ENCODE assay signal across 23 cellular contexts in the genomic region with DNA sequence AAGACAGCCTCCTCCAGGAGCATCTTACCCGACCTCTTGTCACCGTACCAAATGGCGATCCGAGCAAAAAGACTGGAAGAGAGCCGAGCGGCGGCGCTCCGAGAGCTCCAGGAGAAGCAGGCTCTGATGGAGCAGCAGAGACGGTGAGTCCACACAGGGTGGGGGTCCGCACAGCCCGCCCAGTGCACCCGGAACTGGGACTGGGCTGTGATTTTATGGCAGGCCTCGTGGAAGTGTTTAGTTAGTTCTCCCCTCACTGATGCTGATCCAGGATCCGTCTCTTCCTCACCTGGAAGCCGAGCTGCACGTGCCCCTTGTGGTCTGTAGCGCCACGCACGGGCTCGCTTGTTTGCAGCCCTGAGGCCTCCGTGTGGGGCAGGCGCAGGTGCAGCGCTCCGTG. TPM values are rescaled to one million over a fixed set of nuclear protein-coding genes. Genes with fewer than 3 reads are reported as not detected.
A peak's percentile ranks its signal among the peaks of the same experiment; 100 is the strongest.
DNase-seq lines count a peak whose midpoint lies in the region; ATAC-seq, FAIRE-seq and TF ChIP-seq lines count a peak whose summit lies in the region.
"Had no signal": no experiment of that assay in that cellular context is flagged by ENCODE, and none has a peak within 500 bp of the region (broad histone marks: within the 10 kb centered on the region; RNA-seq: fewer than 3 reads in every experiment).

No MANE protein-coding gene starts in this region.

- no peak for TF ChIP-seq CTCF in GM23338 (conservative IDR thresholded peaks at IDR 0.05; ENCODE audit: low read depth in 2 of 2)
- peak in 1 of 3 experiments; percentile 17; a peak in 1 of 4 replicates for TF ChIP-seq CTCF in H1 (IDR thresholded peaks at IDR 0.05; ENCODE audit: control extremely low read depth in 1 of 3, insufficient read depth in 1 of 3, low read depth in 1 of 3, low read length in 3 of 3)
- no peak for TF ChIP-seq CTCF in sigmoid colon (IDR thresholded peaks at IDR 0.05)
- TF ChIP-seq CTCF in RWPE1 (conservative IDR thresholded peaks at IDR 0.05; ENCODE audit: low read depth) = no peak

- no peak overlapping the region for H2BK5ac ChIP-seq in H1 (ENCODE audit: low read depth, low read length)

- H4K5ac ChIP-seq in H1 (ENCODE audit: insufficient read length, low read depth, low read length) = no peak overlapping the region

- no peaks in the 10 kb centered on the region for H3K27me3 ChIP-seq in GM23338 (ENCODE audit: insufficient read depth)
- peaks cover 0 to 2% (median 1%) of the 10 kb centered on the region in 4 experiments; a peak in 1 of 7 replicates for H3K27me3 ChIP-seq in H1 (replicated peaks in 1 of 4; ENCODE audit: control insufficient read depth in 3 of 4, extremely low read depth in 1 of 4, insufficient read depth in 3 of 4, low read length in 3 of 4)
- no peaks in the 10 kb centered on the region for H3K27me3 ChIP-seq in sigmoid colon
- H3K27me3 ChIP-seq: BLaER1, Peyer's patch, SJSA1 had no signal

- no peaks in the 10 kb centered on the region for H3F3A ChIP-seq in GM23338 (replicated peaks; ENCODE audit: low read depth)

- H4K20me1 ChIP-seq in GM23338 (replicated peaks; ENCODE audit: insufficient read depth) = no peaks in the 10 kb centered on the region
- H4K20me1 ChIP-seq in H1 (replicated peaks in 1 of 2; ENCODE audit: control insufficient read depth in 1 of 2, insufficient read depth in 2 of 2, low read length in 2 of 2) = no peaks in the 10 kb centered on the region
- H4K20me1 ChIP-seq: BLaER1 had no signal

- no peak for TF ChIP-seq RAD21 in H1 (IDR thresholded peaks at IDR 0.05 in 1 of 2, conservative IDR thresholded peaks at IDR 0.05 in 1 of 2; ENCODE audit: low read depth in 2 of 2, low read length in 2 of 2)

- H3K4me2 ChIP-seq in GM23338 = no peak overlapping the region
- H3K4me2 ChIP-seq in H1 (ENCODE audit: insufficient read depth in 1 of 2, low read depth in 2 of 2, low read length in 2 of 2) = no peak overlapping the region; a peak in 1 of 4 replicates
- H3K4me2 ChIP-seq: BLaER1 had no signal

- no peaks in the 10 kb centered on the region; the same call in 2 of the 3 replicates for H3K36me3 Mint-ChIP-seq in GM23338 (ENCODE audit: low read depth)

- TF ChIP-seq POLR2A in H1 (IDR thresholded peaks at IDR 0.05; ENCODE audit: control extremely low read depth in 1 of 2, low read depth in 2 of 2, low read length in 2 of 2) = no peak
- TF ChIP-seq POLR2A in sigmoid colon (IDR thresholded peaks at IDR 0.05) = no peak

- H2AK5ac ChIP-seq in H1 (ENCODE audit: low read depth, low read length) = no peak overlapping the region

- intact Hi-C loops in sigmoid colon (cut with DNase I) = no loop called here

- H3K9ac ChIP-seq in H1 (replicated peaks in 1 of 4; ENCODE audit: extremely low read depth in 1 of 4, low read depth in 3 of 4, low read length in 3 of 4) = no peak overlapping the region
- H3K9ac ChIP-seq: BLaER1 had no signal

- H3K23ac ChIP-seq in H1 (ENCODE audit: insufficient read length) = no peak overlapping the region

- no peak overlapping the region for H3K56ac ChIP-seq in H1 (replicated peaks; ENCODE audit: insufficient read length, low read depth, low read length)

- H3K4ac ChIP-seq in H1 (replicated peaks; ENCODE audit: insufficient read length, low read depth, low read length) = no peak overlapping the region

- no peaks in the 10 kb centered on the region for H3K9me3 Mint-ChIP-seq in GM23338
- H3K9me3 Mint-ChIP-seq: CD4-positive, alpha-beta memory T cell had no signal

- H3K79me2 ChIP-seq in GM23338 (replicated peaks; ENCODE audit: insufficient read depth) (no peaks in the 10 kb centered on the region), H1 (ENCODE audit: control insufficient read depth in 1 of 2, insufficient read depth in 2 of 2, low read length in 2 of 2) (no peaks in the 10 kb centered on the region)

- peak; percentile 80 for DNase-seq in COLO668 (lab: John Stamatoyannopoulos, UW; ENCODE audit: unreplicated experiment)
- no peak for DNase-seq in GM23338 (ENCODE audit: low spot score)
- DNase-seq in H1 (ENCODE audit: low read depth in 1 of 2, low spot score in 2 of 2) = no peak
- peak; percentile 29 for DNase-seq in sigmoid colon
- DNase-seq in hypothalamus (lab: John Stamatoyannopoulos, UW) = no peak
- no peak for DNase-seq in NCI-H510A (lab: John Stamatoyannopoulos, UW)
- no peak for DNase-seq in RWPE1 (ENCODE audit: low spot score)
- DNase-seq: CD4-positive, alpha-beta memory T cell; GF-D8; KBM-7; NCI-H1092 treated with DMSO at 0.1 percent for 48 hours; NCI-H146; NCI-H2029; NCI-H226; NCI-H524; NCI-H82 had no signal

- no peaks in the 10 kb centered on the region for H3K4me1 ChIP-seq in GM23338 (ENCODE audit: insufficient read depth)
- H3K4me1 ChIP-seq in H1 (replicated peaks in 1 of 4; ENCODE audit: control insufficient read depth in 3 of 4, insufficient read depth in 4 of 4, low read length in 3 of 4) = 0 out of 7 replicates have a peak, but pooled peaks cover 0 to 3% (median 0%) of the 10 kb centered on the region in 4 experiments
- no peaks in the 10 kb centered on the region for H3K4me1 ChIP-seq in sigmoid colon
- H3K4me1 ChIP-seq: Peyer's patch, SJSA1 had no signal

- H4K8ac ChIP-seq in H1 (ENCODE audit: extremely low read depth, insufficient read depth, low read length) = no peak overlapping the region

- H3K9me3 ChIP-seq in H1 (ENCODE audit: insufficient read depth in 2 of 2, low read depth in 1 of 2, low read length in 1 of 2) (no peaks in the 10 kb centered on the region), sigmoid colon (no peaks in the 10 kb centered on the region)
- H3K9me3 ChIP-seq: BLaER1, Peyer's patch, SJSA1 had no signal

- H3K9me2 ChIP-seq in GM23338 (ENCODE audit: insufficient read depth) = no peaks in the 10 kb centered on the region

- no peak overlapping the region for H3K18ac ChIP-seq in H1 (ENCODE audit: extremely low read depth, low read length)

- H2BK15ac ChIP-seq in H1 (ENCODE audit: low read length) = no peak overlapping the region

- ATAC-seq in GM23338 = peak; percentile 9; the same call in 1 of the 3 replicates
- no peak for ATAC-seq in HG03025 (IDR thresholded peaks at IDR 0.05; ENCODE audit: low FRiP score, unreplicated experiment)
- ATAC-seq: Right ventricle myocardium inferior had no signal

- H3K79me1 ChIP-seq in H1 (ENCODE audit: low read depth, low read length) = no peaks in the 10 kb centered on the region

- TF ChIP-seq EP300 in H1 (IDR thresholded peaks at IDR 0.05; ENCODE audit: borderline replicate concordance in 1 of 2, low read depth in 2 of 2, low read length in 2 of 2) (no peak), sigmoid colon (IDR thresholded peaks at IDR 0.05) (no peak)

- no peak overlapping the region for H3K27ac Mint-ChIP-seq in GM23338
- H3K27ac Mint-ChIP-seq: CD4-positive, alpha-beta memory T cell had no signal

- H2BK12ac ChIP-seq in H1 (ENCODE audit: low read depth, low read length) = no peak overlapping the region

- 75% methylated on average over 23 of the region's 25 CpGs; no CpG with 5 or more reads in 1 of the 2 experiments for WGBS in H1 (ENCODE audit: extremely low coverage in 1 of 2, insufficient coverage in 1 of 2, insufficient read length in 1 of 2, insufficient replicate concordance in 2 of 2, low coverage in 1 of 2, low lambda C conversion rate in 2 of 2, missing lambda C conversion rate in 1 of 2), 2 experiments
- 90 to 91% methylated on average over 25 of the region's 25 CpGs for WGBS in sigmoid colon, 2 donors

- CTCF ChIA-PET in H1 (lab: Charles Lee; ENCODE audit: partially characterized antibody) = interaction anchor here (0.8 to 5.0 kb wide), 21 partner anchors 9 to 170 kb away, joined by 3 to 54 read pairs (median 4); a partner anchor contains a TSS
- CTCF ChIA-PET in RWPE1 (lab: Yijun Ruan, JAX) = interaction anchor here (0.7 to 0.8 kb wide), 2 partner anchors 11 to 129 kb away, joined by 4 read pairs; no protein-coding TSS in a partner anchor

- peaks cover 9% of the 10 kb centered on the region for H3K4me1 Mint-ChIP-seq in GM23338

- no peak overlapping the region for H2BK120ac ChIP-seq in H1 (replicated peaks; ENCODE audit: low read depth, low read length)

- no peak overlapping the region for H3K27ac ChIP-seq in GM23338 (ENCODE audit: low read depth)
- H3K27ac ChIP-seq in H1 (ENCODE audit: low read depth, low read length) = no peak overlapping the region
- no peak overlapping the region for H3K27ac ChIP-seq in sigmoid colon
- no peak overlapping the region for H3K27ac ChIP-seq in RWPE1
- H3K27ac ChIP-seq: BLaER1, Peyer's patch, SJSA1 had no signal

- no peaks in the 10 kb centered on the region for H3K23me2 ChIP-seq in H1 (ENCODE audit: low read depth, low read length)

- no peak overlapping the region for H3K14ac ChIP-seq in H1 (ENCODE audit: insufficient read length)

- H3K4me3 Mint-ChIP-seq in GM23338 = no peak overlapping the region; the same call in 2 of the 3 replicates
- H3K4me3 Mint-ChIP-seq: CD4-positive, alpha-beta memory T cell had no signal

- POLR2A ChIA-PET in H1 (lab: Charles Lee; ENCODE audit: partially characterized antibody) = no interaction called here
- POLR2A ChIA-PET in RWPE1 (lab: Yijun Ruan, JAX; ENCODE audit: low non-redundant PET) = no interaction called here

- no peak for FAIRE-seq in H1 (lab: Jason Lieb, UNC)
- FAIRE-seq: GM19239, H54 had no signal

- H3K36me3 ChIP-seq in GM23338 (ENCODE audit: insufficient read depth) (no peaks in the 10 kb centered on the region), H1 (ENCODE audit: control insufficient read depth in 2 of 4, insufficient read depth in 4 of 4, low read length in 3 of 4) (no peaks in the 10 kb centered on the region), sigmoid colon (peaks cover 0 to 21% (median 0%) of the 10 kb centered on the region in 4 donors)
- H3K36me3 ChIP-seq: Peyer's patch, SJSA1 had no signal

- no peak overlapping the region for H2AFZ ChIP-seq in GM23338
- no peak overlapping the region for H2AFZ ChIP-seq in H1 (ENCODE audit: low read length)

- H3K4me3 ChIP-seq in GM23338 = no peak overlapping the region
- no peak overlapping the region for H3K4me3 ChIP-seq in H1 (ENCODE audit: extremely low read depth in 1 of 4, insufficient read depth in 2 of 4, low read depth in 3 of 4, low read length in 4 of 4)
- H3K4me3 ChIP-seq in sigmoid colon = no peak overlapping the region
- H3K4me3 ChIP-seq: BLaER1, Peyer's patch, SJSA1 had no signal

- H3K27me3 Mint-ChIP-seq in GM23338 (ENCODE audit: insufficient read depth, low read depth, poor library complexity) = peaks cover 15% of the 10 kb centered on the region
- H3K27me3 Mint-ChIP-seq: CD4-positive, alpha-beta memory T cell had no signal

- H2BK20ac ChIP-seq in H1 (ENCODE audit: low read length) = no peak overlapping the region

- H4K91ac ChIP-seq in H1 (replicated peaks; ENCODE audit: insufficient read length, low read length) = no peak overlapping the region

RNA-seq across cellular contexts. Expression of a gene that starts 19.6 kb away (rescaled TPM):
- 3.1 and 3.5 TPM in 2 replicates for total RNA-seq in GM23338 (2014; rRNA removed; shearing (Covaris generic))
- polyA plus RNA-seq in GM23338 (2016; fragmentation: Nextera tagmentation; extraction: Ambion mirVana) (2.2 and 2.9 TPM in 2 replicates), H1 (2011; rRNA removed) (1.2 and 2.0 TPM in 2 replicates), sigmoid colon (1 to 10 TPM; 1.4 to 6.2 (median 1.8) TPM)
- 3.8 and 4.3 TPM in 2 replicates for total RNA-seq in H1 (2021; fragmentation: NEBNext Ultra II Directional; extraction: Animal tissue kit (Norgen Biotek cat#: 25700))
- polyA plus RNA-seq in H1 (2011; cell fraction: cytosol; rRNA removed) = 3.1 TPM
- polyA plus RNA-seq in H1 (2011; cell fraction: nucleus; rRNA removed) = 8.2 TPM
- polyA plus RNA-seq in H1 (2012, experiment 1 of 2) = 2.8 to 4.0 TPM (median 2.9 TPM) in 4 replicates
- 1.7 TPM for polyA plus RNA-seq in H1 (2012, experiment 2 of 2)
- polyA plus RNA-seq in H1 (2013, experiment 1 of 2) = 3.6 TPM
- polyA plus RNA-seq in H1 (2013, experiment 2 of 2) = 2.5 TPM
- polyA minus RNA-seq in H1 (2011; rRNA and poly(A)+ RNA removed) = 1.1 and 1.6 TPM in 2 replicates
- 0.88 TPM for polyA minus RNA-seq in H1 (2011; cell fraction: cytosol; rRNA and poly(A)+ RNA removed)
- polyA minus RNA-seq in H1 (2011; cell fraction: nucleus; rRNA and poly(A)+ RNA removed) = 4.0 TPM
- total RNA-seq in sigmoid colon = 10 to 100 TPM in 1 of 4 donors, 1 to 10 TPM in 3; 6.1 to 15.5 (median 8.1) TPM

RNA-seq across cellular contexts. Expression of a gene that starts 43.9 kb away (rescaled TPM):
- 8.0 and 10.2 TPM in 2 replicates for total RNA-seq in GM23338 (2014; rRNA removed; shearing (Covaris generic))
- polyA plus RNA-seq in GM23338 (2016; fragmentation: Nextera tagmentation; extraction: Ambion mirVana) (20.5 and 24.1 TPM in 2 replicates), H1 (2011; rRNA removed) (10.6 and 18.1 TPM in 2 replicates), sigmoid colon (10 to 100 TPM; 10.4 to 12.8 (median 12.6) TPM)
- 15.6 and 17.3 TPM in 2 replicates for total RNA-seq in H1 (2021; fragmentation: NEBNext Ultra II Directional; extraction: Animal tissue kit (Norgen Biotek cat#: 25700))
- 19.9 TPM for polyA plus RNA-seq in H1 (2011; cell fraction: cytosol; rRNA removed)
- polyA plus RNA-seq in H1 (2011; cell fraction: nucleus; rRNA removed) = 22.0 TPM
- polyA plus RNA-seq in H1 (2012, experiment 1 of 2) = 13.4 to 23.5 TPM (median 20.3 TPM) in 4 replicates
- 11.9 TPM for polyA plus RNA-seq in H1 (2012, experiment 2 of 2)
- 11.6 TPM for polyA plus RNA-seq in H1 (2013, experiment 1 of 2)
- polyA plus RNA-seq in H1 (2013, experiment 2 of 2) = 10.9 TPM
- polyA minus RNA-seq in H1 (2011; rRNA and poly(A)+ RNA removed) = 7.3 and 11.0 TPM in 2 replicates
- polyA minus RNA-seq in H1 (2011; cell fraction: cytosol; rRNA and poly(A)+ RNA removed) = 5.1 TPM
- polyA minus RNA-seq in H1 (2011; cell fraction: nucleus; rRNA and poly(A)+ RNA removed) = 8.8 TPM
- total RNA-seq in sigmoid colon = 1 to 10 TPM; 4.3 to 8.4 (median 6.1) TPM

RNA-seq across cellular contexts. Expression of a gene that starts 45.4 kb away (rescaled TPM):
- total RNA-seq in GM23338 (2014; rRNA removed; shearing (Covaris generic)) = 8.6 and 12.8 TPM in 2 replicates
- 2.2 and 2.3 TPM in 2 replicates for polyA plus RNA-seq in GM23338 (2016; fragmentation: Nextera tagmentation; extraction: Ambion mirVana)
- 10.8 and 11.0 TPM in 2 replicates for total RNA-seq in H1 (2021; fragmentation: NEBNext Ultra II Directional; extraction: Animal tissue kit (Norgen Biotek cat#: 25700))
- polyA plus RNA-seq in H1 (2011; rRNA removed) = 5.3 and 9.4 TPM in 2 replicates
- polyA plus RNA-seq in H1 (2011; cell fraction: cytosol; rRNA removed) = 7.2 TPM
- 17.0 TPM for polyA plus RNA-seq in H1 (2011; cell fraction: nucleus; rRNA removed)
- 4.8 to 8.4 TPM (median 8.0 TPM) in 4 replicates for polyA plus RNA-seq in H1 (2012, experiment 1 of 2)
- 6.0 TPM for polyA plus RNA-seq in H1 (2012, experiment 2 of 2)
- 6.0 TPM for polyA plus RNA-seq in H1 (2013, experiment 1 of 2)
- 5.5 TPM for polyA plus RNA-seq in H1 (2013, experiment 2 of 2)
- 1.2 and 1.4 TPM in 2 replicates for polyA minus RNA-seq in H1 (2011; rRNA and poly(A)+ RNA removed)
- 5.2 TPM for polyA minus RNA-seq in H1 (2011; cell fraction: cytosol; rRNA and poly(A)+ RNA removed)
- polyA minus RNA-seq in H1 (2011; cell fraction: nucleus; rRNA and poly(A)+ RNA removed) = 7.0 TPM
- total RNA-seq in sigmoid colon = 10 to 100 TPM in 1 of 4 donors, 1 to 10 TPM in 3; 7.7 to 10.2 (median 9.3) TPM
- 10 to 100 TPM; 27.0 to 50.8 (median 28.2) TPM for polyA plus RNA-seq in sigmoid colon

Comparison
In these comparisons a context has a peak if more than half of its experiments do, and no peak if none do; other contexts are left out.
1. DNase-seq: peak in COLO668 (single experiment) and sigmoid colon (single experiment); none in GM23338 (single experiment), H1 (0 of 2), hypothalamus (0 of 51), NCI-H510A (single experiment) and RWPE1 (single experiment).